15 cellular contexts compared by ENCODE assay signal in the genomic region with DNA sequence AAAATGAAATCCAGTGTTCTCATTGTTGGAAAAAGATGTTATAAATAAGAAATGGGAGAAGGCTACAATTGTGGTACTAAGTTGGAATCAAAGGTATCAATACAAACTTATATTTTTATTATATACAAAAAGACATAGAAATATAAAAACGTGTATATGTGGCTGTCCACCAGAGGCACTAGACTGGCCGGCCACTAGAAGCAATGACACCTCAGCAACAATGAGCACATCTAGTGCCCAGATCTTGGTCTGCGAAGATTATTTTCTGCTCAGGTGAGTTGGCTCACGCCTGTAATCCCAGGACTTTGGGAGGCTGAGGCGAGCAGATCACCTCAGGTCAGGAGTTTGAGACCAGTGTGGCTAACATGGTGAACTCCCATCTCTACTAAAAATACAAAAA. TPM values are rescaled to one million over a fixed set of nuclear protein-coding genes. Genes with fewer than 3 reads are reported as not detected.
DNase-seq lines count a peak whose midpoint lies in the region; ATAC-seq, FAIRE-seq and TF ChIP-seq lines count a peak whose summit lies in the region.
"Had no signal": no experiment of that assay in that cellular context is flagged by ENCODE, and none has a peak within 500 bp of the region (broad histone marks: within the 10 kb centered on the region; RNA-seq: fewer than 3 reads in every experiment).

No MANE protein-coding gene starts in this region.

- peaks cover 3 to 20% of the 10 kb centered on the region in 2 experiments; a peak in 2 of 4 replicates for H3K79me2 ChIP-seq in H1 (ENCODE audit: control insufficient read depth in 1 of 2, insufficient read depth in 2 of 2, low read length in 2 of 2)

- no peak overlapping the region for H3K27ac Mint-ChIP-seq in progenitor cell of endocrine pancreas
- H3K27ac Mint-ChIP-seq: activated CD4-positive, alpha-beta T cell treated with anti-CD3 and anti-CD28 coated beads, Interleukin-2, amount 10 ng/mL, durations not matched to agents 7 days and 5 days; T-helper 1 cell treated with Interleukin-12 subunit alpha and Interleukin-12 subunit beta and Interleukin-4 antibody, amounts not matched to agents 30 μg/mL and 1 μg/mL, for 36 hours had no signal

- H3K27me3 ChIP-seq in H1 (replicated peaks in 1 of 4; ENCODE audit: control insufficient read depth in 3 of 4, extremely low read depth in 1 of 4, insufficient read depth in 3 of 4, low read length in 3 of 4): no peaks in the 10 kb centered on the region
- H3K27me3 ChIP-seq: ascending aorta, pancreas had no signal

- no peak for TF ChIP-seq RAD21 in H1 (IDR thresholded peaks at IDR 0.05 in 1 of 2, conservative IDR thresholded peaks at IDR 0.05 in 1 of 2; ENCODE audit: low read depth in 2 of 2, low read length in 2 of 2)

- H3K23ac ChIP-seq in H1 (ENCODE audit: insufficient read length): no peak overlapping the region

- H3K9me3 Mint-ChIP-seq in progenitor cell of endocrine pancreas (ENCODE audit: low read depth): peaks cover 12% of the 10 kb centered on the region
- peaks cover 13% of the 10 kb centered on the region for H3K9me3 Mint-ChIP-seq in activated T-cell treated with anti-CD3 and anti-CD28 coated beads, Interleukin-2, amount 50 U/mL, for 4 hours

- peaks cover 0 to 3% (median 0%) of the 10 kb centered on the region in 4 experiments; a peak in 2 of 8 replicates for H3K36me3 ChIP-seq in H1 (ENCODE audit: control insufficient read depth in 2 of 4, insufficient read depth in 4 of 4, low read length in 3 of 4)

- no peak overlapping the region for H2AK5ac ChIP-seq in H1 (ENCODE audit: low read depth, low read length)

- H2AFZ ChIP-seq in H1 (ENCODE audit: low read length): no peak overlapping the region

- H3K4ac ChIP-seq in H1 (replicated peaks; ENCODE audit: insufficient read length, low read depth, low read length): no peak overlapping the region

- no peaks in the 10 kb centered on the region for H3K4me1 ChIP-seq in H1 (replicated peaks in 1 of 4; ENCODE audit: control insufficient read depth in 3 of 4, insufficient read depth in 4 of 4, low read length in 3 of 4)
- H3K4me1 ChIP-seq: ascending aorta, pancreas had no signal

- no peak overlapping the region for H2BK120ac ChIP-seq in H1 (replicated peaks; ENCODE audit: low read depth, low read length)

- no peak overlapping the region for H2BK12ac ChIP-seq in H1 (ENCODE audit: low read depth, low read length)

- 93% methylated on average over 5 of the region's 5 CpGs; no CpG with 5 or more reads in 1 of the 2 experiments for WGBS in H1 (ENCODE audit: extremely low coverage in 1 of 2, insufficient coverage in 1 of 2, insufficient read length in 1 of 2, insufficient replicate concordance in 2 of 2, low coverage in 1 of 2, low lambda C conversion rate in 2 of 2, missing lambda C conversion rate in 1 of 2), 2 experiments

- peaks cover 0 to 5% of the 10 kb centered on the region in 2 experiments; a peak in 2 of 4 replicates for H3K9me3 ChIP-seq in H1 (ENCODE audit: insufficient read depth in 2 of 2, low read depth in 1 of 2, low read length in 1 of 2)
- H3K9me3 ChIP-seq: pancreas had no signal

- H3K18ac ChIP-seq in H1 (ENCODE audit: extremely low read depth, low read length): no peak overlapping the region

- no peak for ATAC-seq in GM21529 (IDR thresholded peaks at IDR 0.05; ENCODE audit: unreplicated experiment)
- no peak for ATAC-seq in activated T-cell treated with anti-CD3 and anti-CD28 coated beads, Interleukin-2, amount 50 U/mL, for 4 hours
- ATAC-seq: pancreas had no signal

- H3K56ac ChIP-seq in H1 (replicated peaks; ENCODE audit: insufficient read length, low read depth, low read length): no peak overlapping the region

- no peaks in the 10 kb centered on the region for H3K4me1 Mint-ChIP-seq in progenitor cell of endocrine pancreas (ENCODE audit: low read depth)
- H3K4me1 Mint-ChIP-seq in activated T-cell treated with anti-CD3 and anti-CD28 coated beads, Interleukin-2, amount 50 U/mL, for 4 hours (ENCODE audit: low read depth): peaks cover 4% of the 10 kb centered on the region
- H3K4me1 Mint-ChIP-seq: activated CD4-positive, alpha-beta T cell treated with anti-CD3 and anti-CD28 coated beads, Interleukin-2, amount 10 ng/mL, durations not matched to agents 7 days and 5 days had no signal

- H2BK5ac ChIP-seq in H1 (ENCODE audit: low read depth, low read length): no peak overlapping the region

- no peak overlapping the region for H4K8ac ChIP-seq in H1 (ENCODE audit: extremely low read depth, insufficient read depth, low read length)

- no peak overlapping the region for H4K91ac ChIP-seq in H1 (replicated peaks; ENCODE audit: insufficient read length, low read length)

- no peak overlapping the region for H3K27ac ChIP-seq in H1 (ENCODE audit: low read depth, low read length)
- H3K27ac ChIP-seq: ascending aorta, pancreas had no signal

- peak; percentile 9 for DNase-seq in activated CD4-positive, alpha-beta T cell treated with anti-CD3 and anti-CD28 coated beads for 48 hours
- no peak for DNase-seq in activated CD4-positive, alpha-beta T cell treated with anti-CD3 and anti-CD28 coated beads for 1 hour
- DNase-seq in NAMALWA (ENCODE audit: low spot score) (peak; percentile 30), H1 (ENCODE audit: low read depth in 1 of 2, low spot score in 2 of 2) (no peak), progenitor cell of endocrine pancreas (ENCODE audit: low spot score, unreplicated experiment) (no peak)
- no peak for DNase-seq in activated effector memory CD4-positive, alpha-beta T cell treated with anti-CD3 and anti-CD28 coated beads, Interleukin-2, amount 50 U/mL, for 16 hours
- no peak for DNase-seq in activated T-cell treated with anti-CD3 and anti-CD28 coated beads, Interleukin-2, amount 50 U/mL, for 4 hours
- DNase-seq: activated CD4-positive, alpha-beta T cell treated with anti-CD3 and anti-CD28 coated beads, Interleukin-2, amount 10 ng/mL, durations not matched to agents 7 days and 5 days; NCI-H187; NCI-H526 treated with DMSO at 0.1 percent for 48 hours; pancreas; stimulated activated naive CD4-positive, alpha-beta T cell treated with Interleukin-2 at 50 U/mL for 16 hours had no signal

- no peak for FAIRE-seq in H1 (lab: Jason Lieb, UNC)
- FAIRE-seq: pancreas had no signal

- TF ChIP-seq EP300 in H1 (IDR thresholded peaks at IDR 0.05; ENCODE audit: borderline replicate concordance in 1 of 2, low read depth in 2 of 2, low read length in 2 of 2): no peak

- POLR2A ChIA-PET in H1 (lab: Charles Lee; ENCODE audit: partially characterized antibody): no interaction called here

- no peak overlapping the region for H2BK20ac ChIP-seq in H1 (ENCODE audit: low read length)

- no peaks in the 10 kb centered on the region for H4K20me1 ChIP-seq in H1 (replicated peaks in 1 of 2; ENCODE audit: control insufficient read depth in 1 of 2, insufficient read depth in 2 of 2, low read length in 2 of 2)

- no peaks in the 10 kb centered on the region for H3K27me3 Mint-ChIP-seq in progenitor cell of endocrine pancreas
- H3K27me3 Mint-ChIP-seq in activated T-cell treated with anti-CD3 and anti-CD28 coated beads, Interleukin-2, amount 50 U/mL, for 4 hours (ENCODE audit: low read depth): no peaks in the 10 kb centered on the region
- H3K27me3 Mint-ChIP-seq: activated CD4-positive, alpha-beta T cell treated with anti-CD3 and anti-CD28 coated beads, Interleukin-2, amount 10 ng/mL, durations not matched to agents 7 days and 5 days had no signal

- no peak for TF ChIP-seq POLR2A in H1 (IDR thresholded peaks at IDR 0.05; ENCODE audit: control extremely low read depth in 1 of 2, low read depth in 2 of 2, low read length in 2 of 2)

- no peaks in the 10 kb centered on the region; the same call in 1 of the 2 replicates for H3K79me1 ChIP-seq in H1 (ENCODE audit: low read depth, low read length)

- no peak overlapping the region for H3K14ac ChIP-seq in H1 (ENCODE audit: insufficient read length)

- H3K4me2 ChIP-seq in H1 (ENCODE audit: insufficient read depth in 1 of 2, low read depth in 2 of 2, low read length in 2 of 2): no peak overlapping the region

- no peak overlapping the region for H4K5ac ChIP-seq in H1 (ENCODE audit: insufficient read length, low read depth, low read length)

- no peaks in the 10 kb centered on the region for H3K23me2 ChIP-seq in H1 (ENCODE audit: low read depth, low read length)

- CTCF ChIA-PET in H1 (lab: Charles Lee; ENCODE audit: partially characterized antibody): interaction anchor here (0.6 to 1.4 kb wide), 6 partner anchors 8 to 109 kb away, joined by 3 to 5 read pairs (median 4); no protein-coding TSS in a partner anchor

- TF ChIP-seq CTCF in H1 (IDR thresholded peaks at IDR 0.05; ENCODE audit: control extremely low read depth in 1 of 3, insufficient read depth in 1 of 3, low read depth in 1 of 3, low read length in 3 of 3): peak; percentile 8 to 26 (median 19); a peak in 2 of 4 replicates
- TF ChIP-seq CTCF in progenitor cell of endocrine pancreas (IDR thresholded peaks at IDR 0.05; ENCODE audit: unreplicated experiment): peak; percentile 36

- H3K9ac ChIP-seq in H1 (replicated peaks in 1 of 4; ENCODE audit: extremely low read depth in 1 of 4, low read depth in 3 of 4, low read length in 3 of 4): no peak overlapping the region

- H3K4me3 Mint-ChIP-seq in progenitor cell of endocrine pancreas (ENCODE audit: low read depth): no peak overlapping the region
- H3K4me3 Mint-ChIP-seq in activated T-cell treated with anti-CD3 and anti-CD28 coated beads, Interleukin-2, amount 50 U/mL, for 4 hours: no peak overlapping the region
- H3K4me3 Mint-ChIP-seq: activated CD4-positive, alpha-beta T cell treated with anti-CD3 and anti-CD28 coated beads, Interleukin-2, amount 10 ng/mL, durations not matched to agents 7 days and 5 days; T-helper 1 cell treated with Interleukin-12 subunit alpha and Interleukin-12 subunit beta and Interleukin-4 antibody, amounts not matched to agents 30 μg/mL and 1 μg/mL, for 36 hours had no signal

- no peak overlapping the region for H2BK15ac ChIP-seq in H1 (ENCODE audit: low read length)

- no peak overlapping the region for H3K4me3 ChIP-seq in H1 (ENCODE audit: extremely low read depth in 1 of 4, insufficient read depth in 2 of 4, low read depth in 3 of 4, low read length in 4 of 4)
- H3K4me3 ChIP-seq: ascending aorta, pancreas had no signal

- peaks cover 38% of the 10 kb centered on the region for H3K36me3 Mint-ChIP-seq in progenitor cell of endocrine pancreas (ENCODE audit: insufficient read depth)
- H3K36me3 Mint-ChIP-seq in activated T-cell treated with anti-CD3 and anti-CD28 coated beads, Interleukin-2, amount 50 U/mL, for 4 hours (ENCODE audit: insufficient read depth): peaks cover 45% of the 10 kb centered on the region

RNA-seq across cellular contexts. Expression of a gene that starts 21.6 kb away (rescaled TPM):
- 51.2 and 52.7 TPM in 2 replicates for total RNA-seq in H1 (2021; fragmentation: NEBNext Ultra II Directional; extraction: Animal tissue kit (Norgen Biotek cat#: 25700))
- 7.3 and 12.7 TPM in 2 replicates for polyA plus RNA-seq in H1 (2011; rRNA removed)
- 11.3 TPM for polyA plus RNA-seq in H1 (2011; cell fraction: cytosol; rRNA removed)
- polyA plus RNA-seq in H1 (2011; cell fraction: nucleus; rRNA removed): 17.0 TPM
- 16.5 to 30.6 TPM (median 23.7 TPM) in 4 replicates for polyA plus RNA-seq in H1 (2012, experiment 1 of 2)
- polyA plus RNA-seq in H1 (2012, experiment 2 of 2): 1.5 TPM
- 17.6 TPM for polyA plus RNA-seq in H1 (2013, experiment 1 of 2)
- 17.6 TPM for polyA plus RNA-seq in H1 (2013, experiment 2 of 2)
- 62.0 and 110 TPM in 2 replicates for polyA minus RNA-seq in H1 (2011; rRNA and poly(A)+ RNA removed)
- 22.4 TPM for polyA minus RNA-seq in H1 (2011; cell fraction: cytosol; rRNA and poly(A)+ RNA removed)
- polyA minus RNA-seq in H1 (2011; cell fraction: nucleus; rRNA and poly(A)+ RNA removed): 37.4 TPM
- total RNA-seq in progenitor cell of endocrine pancreas: 60.1 TPM in 2 replicates
- total RNA-seq in activated T-cell treated with anti-CD3 and anti-CD28 coated beads, Interleukin-2, amount 50 U/mL, for 4 hours: 10 to 100 TPM; 45.7 to 48.8 (median 47.4) TPM

RNA-seq across cellular contexts. Expression of a gene that starts 40.6 kb away (rescaled TPM):
- total RNA-seq in H1 (2021; fragmentation: NEBNext Ultra II Directional; extraction: Animal tissue kit (Norgen Biotek cat#: 25700)): 58.7 and 59.2 TPM in 2 replicates
- 5.9 and 11.1 TPM in 2 replicates for polyA plus RNA-seq in H1 (2011; rRNA removed)
- 16.0 TPM for polyA plus RNA-seq in H1 (2011; cell fraction: cytosol; rRNA removed)
- polyA plus RNA-seq in H1 (2011; cell fraction: nucleus; rRNA removed): 3.5 TPM
- polyA plus RNA-seq in H1 (2012, experiment 1 of 2): 16.5 to 37.1 TPM (median 21.6 TPM) in 4 replicates
- 1.9 TPM for polyA plus RNA-seq in H1 (2012, experiment 2 of 2)
- polyA plus RNA-seq in H1 (2013, experiment 1 of 2): 27.2 TPM
- 25.2 TPM for polyA plus RNA-seq in H1 (2013, experiment 2 of 2)
- 16.5 and 20.6 TPM in 2 replicates for polyA minus RNA-seq in H1 (2011; rRNA and poly(A)+ RNA removed)
- polyA minus RNA-seq in H1 (2011; cell fraction: cytosol; rRNA and poly(A)+ RNA removed): 17.5 TPM
- polyA minus RNA-seq in H1 (2011; cell fraction: nucleus; rRNA and poly(A)+ RNA removed): 18.9 TPM
- 25.6 and 25.9 TPM in 2 replicates for total RNA-seq in progenitor cell of endocrine pancreas
- total RNA-seq in activated T-cell treated with anti-CD3 and anti-CD28 coated beads, Interleukin-2, amount 50 U/mL, for 4 hours: 1 to 10 TPM; 4.6 to 6.3 (median 5.8) TPM
- total RNA-seq: ascending aorta had no signal

Comparison
In these comparisons a context has a peak if more than half of its experiments do, and no peak if none do; other contexts are left out.
1. DNase-seq: peak in activated CD4-positive, alpha-beta T cell treated with anti-CD3 and anti-CD28 coated beads for 48 hours (single experiment) and NAMALWA (single experiment); none in activated CD4-positive, alpha-beta T cell treated with anti-CD3 and anti-CD28 coated beads for 1 hour (single experiment), H1 (0 of 2), progenitor cell of endocrine pancreas (single experiment), activated effector memory CD4-positive, alpha-beta T cell treated with anti-CD3 and anti-CD28 coated beads, Interleukin-2, amount 50 U/mL, for 16 hours (single experiment) and activated T-cell treated with anti-CD3 and anti-CD28 coated beads, Interleukin-2, amount 50 U/mL, for 4 hours (single experiment).